In the genomic region with DNA sequence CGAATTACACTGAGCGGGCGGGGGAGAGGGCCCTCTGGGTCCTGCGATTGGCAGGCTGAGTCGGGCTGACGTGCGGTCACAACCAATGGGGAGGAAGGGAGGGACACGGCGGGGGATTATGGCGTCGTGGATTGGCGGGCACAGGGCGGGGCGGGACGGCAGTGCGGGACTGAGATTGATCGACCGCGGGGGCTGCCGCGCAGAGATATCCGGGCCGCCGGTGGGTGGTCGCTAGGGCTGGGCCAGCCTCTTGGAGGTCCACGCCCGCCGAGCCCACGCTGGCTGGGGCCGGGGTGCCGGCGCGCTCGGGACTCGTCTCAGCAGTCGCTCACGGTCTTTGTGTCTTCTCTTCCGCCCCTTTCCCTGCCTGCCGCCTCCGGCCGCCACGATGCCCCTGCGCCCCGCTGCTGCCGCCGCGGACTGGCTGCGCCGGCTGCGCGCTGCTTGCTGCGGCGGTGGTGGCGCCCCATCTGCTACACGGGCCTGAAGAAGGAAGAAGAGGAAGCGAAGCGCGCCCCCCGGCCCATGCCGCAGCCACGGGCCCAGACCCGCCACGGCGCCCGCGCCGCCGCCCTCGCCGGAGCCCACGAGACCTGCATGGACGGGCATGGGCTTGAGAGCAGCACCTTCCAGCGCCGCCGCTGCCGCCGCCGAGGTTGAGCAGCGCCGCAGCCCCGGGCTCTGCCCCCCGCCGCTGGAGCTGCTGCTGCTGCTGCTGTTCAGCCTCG, we compare ENCODE assay signal across 8 cellular contexts.
DNase-seq lines count a peak whose midpoint lies in the region; ATAC-seq and TF ChIP-seq lines count a peak whose summit lies in the region.

A gene with protein sequence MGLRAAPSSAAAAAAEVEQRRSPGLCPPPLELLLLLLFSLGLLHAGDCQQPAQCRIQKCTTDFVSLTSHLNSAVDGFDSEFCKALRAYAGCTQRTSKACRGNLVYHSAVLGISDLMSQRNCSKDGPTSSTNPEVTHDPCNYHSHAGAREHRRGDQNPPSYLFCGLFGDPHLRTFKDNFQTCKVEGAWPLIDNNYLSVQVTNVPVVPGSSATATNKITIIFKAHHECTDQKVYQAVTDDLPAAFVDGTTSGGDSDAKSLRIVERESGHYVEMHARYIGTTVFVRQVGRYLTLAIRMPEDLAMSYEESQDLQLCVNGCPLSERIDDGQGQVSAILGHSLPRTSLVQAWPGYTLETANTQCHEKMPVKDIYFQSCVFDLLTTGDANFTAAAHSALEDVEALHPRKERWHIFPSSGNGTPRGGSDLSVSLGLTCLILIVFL (plus strand): TSS at position 200 of the 728 bp plus-strand sequence. CDS start 408 bp downstream, at position 608.

- peaks cover 36% of the 10 kb centered on the region for H3K4me1 ChIP-seq in KMS-11 (ENCODE audit: low read depth, poor library complexity, severe bottlenecking)

- H3K27ac Mint-ChIP-seq in nephron progenitor cell: peak within 1 kb of the TSS; percentile 94
- peak within 1 kb of the TSS; percentile 83 for H3K27ac Mint-ChIP-seq in stimulated activated naive CD8-positive, alpha-beta T cell treated with anti-CD3 and anti-CD28 coated beads, Interleukin-15, Interleukin-2, amounts not matched to agents 100 ng/mL and 50 ng/mL, for 24 hours

- H3K27me3 ChIP-seq in KMS-11 (ENCODE audit: insufficient read depth, low read depth): no peaks in the 10 kb centered on the region

- peak within 1 kb of the TSS; percentile 87 for H3K9ac ChIP-seq in KMS-11

- H3K4me1 Mint-ChIP-seq in nephron progenitor cell: peaks cover 76% of the 10 kb centered on the region
- H3K4me1 Mint-ChIP-seq in stimulated activated naive CD8-positive, alpha-beta T cell treated with anti-CD3 and anti-CD28 coated beads, Interleukin-15, Interleukin-2, amounts not matched to agents 100 ng/mL and 50 ng/mL, for 24 hours (ENCODE audit: low read depth): peaks cover 61% of the 10 kb centered on the region

- H3K9me3 Mint-ChIP-seq in nephron progenitor cell: no peaks in the 10 kb centered on the region
- no peaks in the 10 kb centered on the region for H3K9me3 Mint-ChIP-seq in stimulated activated naive CD8-positive, alpha-beta T cell treated with anti-CD3 and anti-CD28 coated beads, Interleukin-15, Interleukin-2, amounts not matched to agents 100 ng/mL and 50 ng/mL, for 24 hours

- peak within 1 kb of the TSS; percentile 81 for H3K4me2 ChIP-seq in KMS-11

- no peak for TF ChIP-seq CTCF in KMS-11 (conservative IDR thresholded peaks at IDR 0.05; ENCODE audit: low read depth, low read length)
- TF ChIP-seq CTCF in nephron progenitor cell (IDR thresholded peaks at IDR 0.05): no peak

- peaks cover 31% of the 10 kb centered on the region for H4K20me1 ChIP-seq in KMS-11 (ENCODE audit: insufficient read depth)

- peaks cover 15% of the 10 kb centered on the region for H3K27me3 Mint-ChIP-seq in nephron progenitor cell (ENCODE audit: low read depth, poor library complexity)
- peaks cover 29% of the 10 kb centered on the region for H3K27me3 Mint-ChIP-seq in stimulated activated naive CD8-positive, alpha-beta T cell treated with anti-CD3 and anti-CD28 coated beads, Interleukin-15, Interleukin-2, amounts not matched to agents 100 ng/mL and 50 ng/mL, for 24 hours

- ATAC-seq in GM21723 (IDR thresholded peaks at IDR 0.05; ENCODE audit: unreplicated experiment): peak; percentile 82

- H3K79me2 ChIP-seq in KMS-11 (ENCODE audit: insufficient read depth, low read depth): peaks cover 42% of the 10 kb centered on the region

- H3K4me3 Mint-ChIP-seq in nephron progenitor cell: peak within 1 kb of the TSS; percentile 97
- peak within 1 kb of the TSS; percentile 94 for H3K4me3 Mint-ChIP-seq in stimulated activated naive CD8-positive, alpha-beta T cell treated with anti-CD3 and anti-CD28 coated beads, Interleukin-15, Interleukin-2, amounts not matched to agents 100 ng/mL and 50 ng/mL, for 24 hours

- peak within 1 kb of the TSS; percentile 88 for H3K27ac ChIP-seq in KMS-11

- H2AFZ ChIP-seq in KMS-11 (ENCODE audit: low read depth): peak within 1 kb of the TSS; percentile 86

- no peak within 1 kb of the TSS for H3K4me3 ChIP-seq in KMS-11 (IDR thresholded peaks at IDR 0.05; ENCODE audit: insufficient read depth, low read depth, low read length)

- peaks cover 12% of the 10 kb centered on the region for H3K36me3 Mint-ChIP-seq in nephron progenitor cell (ENCODE audit: low read depth)
- H3K36me3 Mint-ChIP-seq in stimulated activated naive CD8-positive, alpha-beta T cell treated with anti-CD3 and anti-CD28 coated beads, Interleukin-15, Interleukin-2, amounts not matched to agents 100 ng/mL and 50 ng/mL, for 24 hours (ENCODE audit: low read depth): no peaks in the 10 kb centered on the region

- DNase-seq in DMS153 (lab: John Stamatoyannopoulos, UW) (peak; percentile 91), RPMI8226 (peak; percentile 98), activated gamma-delta T cell treated with Interleukin-2 at 50 U/mL for 16 hours (peak; percentile 85), fibroblast of the conjunctiva (ENCODE audit: low read depth) (peak; percentile 99), nephron progenitor cell (peak; percentile 97)

- no peaks in the 10 kb centered on the region for H3K36me3 ChIP-seq in KMS-11 (ENCODE audit: insufficient read depth)
